Comparison of ENCODE assay signal across 16 cellular contexts in the genomic region with DNA sequence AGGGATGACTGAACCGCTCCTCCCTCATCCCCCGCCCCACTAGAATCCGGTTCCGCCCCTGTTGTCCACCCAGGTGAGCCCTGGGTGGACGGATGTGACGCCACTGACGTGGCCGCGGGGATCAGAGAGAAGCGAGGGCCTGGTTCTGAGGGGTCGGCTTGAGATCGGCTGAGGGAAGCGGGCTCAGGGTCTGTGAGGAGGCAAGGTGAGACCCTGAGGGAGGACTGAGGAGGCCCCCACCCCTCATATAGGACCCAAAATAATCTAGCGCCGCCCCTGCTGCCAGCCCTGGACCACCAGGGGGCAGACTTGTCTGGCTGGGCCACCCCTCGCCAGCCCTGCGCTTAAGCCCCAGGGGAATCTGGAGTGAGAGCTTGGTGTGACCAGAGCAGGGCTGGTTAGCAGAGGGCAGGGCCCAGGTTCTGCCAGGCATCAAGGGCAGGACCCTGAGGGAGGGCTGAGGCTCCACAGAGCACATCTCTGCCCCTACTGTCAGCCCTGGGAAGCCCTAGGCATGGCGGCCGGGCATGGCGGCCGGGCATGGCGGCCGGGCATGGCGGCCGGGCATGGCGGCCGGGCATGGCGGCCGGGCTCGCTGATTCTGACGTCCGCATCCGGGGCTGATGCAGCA. TPM values are rescaled to one million over a fixed set of nuclear protein-coding genes. Genes with fewer than 3 reads are reported as not detected.
DNase-seq lines count a peak whose midpoint lies in the region; FAIRE-seq and TF ChIP-seq lines count a peak whose summit lies in the region.
"Had no signal": no experiment of that assay in that cellular context is flagged by ENCODE, and none has a peak within 500 bp of the region (broad histone marks: within the 10 kb centered on the region; RNA-seq: fewer than 3 reads in every experiment).

A gene with protein sequence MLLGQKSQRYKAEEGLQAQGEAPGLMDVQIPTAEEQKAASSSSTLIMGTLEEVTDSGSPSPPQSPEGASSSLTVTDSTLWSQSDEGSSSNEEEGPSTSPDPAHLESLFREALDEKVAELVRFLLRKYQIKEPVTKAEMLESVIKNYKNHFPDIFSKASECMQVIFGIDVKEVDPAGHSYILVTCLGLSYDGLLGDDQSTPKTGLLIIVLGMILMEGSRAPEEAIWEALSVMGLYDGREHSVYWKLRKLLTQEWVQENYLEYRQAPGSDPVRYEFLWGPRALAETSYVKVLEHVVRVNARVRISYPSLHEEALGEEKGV (plus strand): TSS at position 103 of the 631 bp plus-strand sequence. CDS start 3,090 bp downstream, outside the sequence.

- TF ChIP-seq EP300 in H1 (IDR thresholded peaks at IDR 0.05; ENCODE audit: borderline replicate concordance in 1 of 2, low read depth in 2 of 2, low read length in 2 of 2): no peak

- H3K23ac ChIP-seq in H1 (ENCODE audit: insufficient read length): no peak within 1 kb of the TSS
- H3K23ac ChIP-seq in neuronal stem cell (ENCODE audit: low read depth, low read length, poor library complexity): no peak within 1 kb of the TSS

- H2AK5ac ChIP-seq in H1 (ENCODE audit: low read depth, low read length) (no peak within 1 kb of the TSS), neuronal stem cell (ENCODE audit: low read depth, low read length) (no peak within 1 kb of the TSS)

- H3K4ac ChIP-seq in H1 (replicated peaks; ENCODE audit: insufficient read length, low read depth, low read length): no peak within 1 kb of the TSS
- H3K4ac ChIP-seq in neuronal stem cell (ENCODE audit: low read length): no peak within 1 kb of the TSS

- H3K4me1 ChIP-seq in H1 (replicated peaks in 1 of 4; ENCODE audit: control insufficient read depth in 3 of 4, insufficient read depth in 4 of 4, low read length in 3 of 4): no peaks in the 10 kb centered on the region
- no peaks in the 10 kb centered on the region for H3K4me1 ChIP-seq in neuronal stem cell (ENCODE audit: control insufficient read depth in 2 of 2, insufficient read depth in 1 of 2, low read depth in 1 of 2, low read length in 2 of 2)
- H3K4me1 ChIP-seq in Karpas-422 (ENCODE audit: low read length): no peaks in the 10 kb centered on the region
- H3K4me1 ChIP-seq: adrenal gland; BLaER1 treated with 17β-estradiol and CSF1 and Interleukin-3, amounts not matched to agents 10 nM and 100 nM had no signal

- no peak for FAIRE-seq in H1 (lab: Jason Lieb, UNC)
- FAIRE-seq: keratinocyte had no signal

- H3K27me3 ChIP-seq in H1 (replicated peaks in 1 of 4; ENCODE audit: control insufficient read depth in 3 of 4, extremely low read depth in 1 of 4, insufficient read depth in 3 of 4, low read length in 3 of 4) (no peaks in the 10 kb centered on the region), neuronal stem cell (ENCODE audit: control insufficient read depth in 3 of 3, insufficient read depth in 3 of 3, low read depth in 1 of 3, low read length in 3 of 3) (peaks cover 0 to 10% (median 0%) of the 10 kb centered on the region in 3 experiments), Karpas-422 (ENCODE audit: low read length) (no peaks in the 10 kb centered on the region)
- H3K27me3 ChIP-seq: adrenal gland; BLaER1 treated with 17β-estradiol and CSF1 and Interleukin-3, amounts not matched to agents 10 nM and 100 nM; SJCRH30 had no signal

- H4K5ac ChIP-seq in H1 (ENCODE audit: insufficient read length, low read depth, low read length): no peak within 1 kb of the TSS

- no peaks in the 10 kb centered on the region for H3K79me1 ChIP-seq in H1 (ENCODE audit: low read depth, low read length)
- no peaks in the 10 kb centered on the region for H3K79me1 ChIP-seq in neuronal stem cell (ENCODE audit: low read depth, low read length)

- H3K9ac ChIP-seq in H1 (replicated peaks in 1 of 4; ENCODE audit: extremely low read depth in 1 of 4, low read depth in 3 of 4, low read length in 3 of 4) (no peak within 1 kb of the TSS), neuronal stem cell (ENCODE audit: low read depth, low read length, poor library complexity) (no peak within 1 kb of the TSS), Karpas-422 (ENCODE audit: low read length) (no peak within 1 kb of the TSS)
- H3K9ac ChIP-seq: BLaER1 treated with 17β-estradiol and CSF1 and Interleukin-3, amounts not matched to agents 10 nM and 100 nM had no signal

- H4K20me1 ChIP-seq in H1 (replicated peaks in 1 of 2; ENCODE audit: control insufficient read depth in 1 of 2, insufficient read depth in 2 of 2, low read length in 2 of 2) (no peaks in the 10 kb centered on the region), Karpas-422 (ENCODE audit: insufficient read depth, low read depth, low read length) (no peaks in the 10 kb centered on the region)
- H4K20me1 ChIP-seq: BLaER1 treated with 17β-estradiol and CSF1 and Interleukin-3, amounts not matched to agents 10 nM and 100 nM had no signal

- H3K9me3 ChIP-seq in H1 (ENCODE audit: insufficient read depth in 2 of 2, low read depth in 1 of 2, low read length in 1 of 2) (no peaks in the 10 kb centered on the region), neuronal stem cell (replicated peaks in 1 of 2; ENCODE audit: control insufficient read depth in 2 of 2, insufficient read depth in 1 of 2, low read depth in 1 of 2, low read length in 2 of 2) (no peaks in the 10 kb centered on the region), Karpas-422 (ENCODE audit: low read length) (no peaks in the 10 kb centered on the region)
- H3K9me3 ChIP-seq: adrenal gland, SJCRH30 had no signal

- POLR2A ChIA-PET in H1 (lab: Charles Lee; ENCODE audit: partially characterized antibody): no interaction called here

- no peak within 1 kb of the TSS for H2AFZ ChIP-seq in H1 (ENCODE audit: low read length)
- no peak within 1 kb of the TSS for H2AFZ ChIP-seq in neuronal stem cell (ENCODE audit: low read length)
- H2AFZ ChIP-seq in Karpas-422 (ENCODE audit: low read length): no peak within 1 kb of the TSS

- no peak within 1 kb of the TSS for H3K4me2 ChIP-seq in H1 (ENCODE audit: insufficient read depth in 1 of 2, low read depth in 2 of 2, low read length in 2 of 2)
- H3K4me2 ChIP-seq in neuronal stem cell (ENCODE audit: insufficient read depth, low read length, poor library complexity, severe bottlenecking): no peak within 1 kb of the TSS
- H3K4me2 ChIP-seq in Karpas-422 (ENCODE audit: low read depth, low read length, poor library complexity, severe bottlenecking): no peak within 1 kb of the TSS
- H3K4me2 ChIP-seq: BLaER1 treated with 17β-estradiol and CSF1 and Interleukin-3, amounts not matched to agents 10 nM and 100 nM had no signal

- 100% methylated on average over 4 of the region's 33 CpGs; no CpG with 5 or more reads in 1 of the 2 experiments for WGBS in H1 (ENCODE audit: extremely low coverage in 1 of 2, insufficient coverage in 1 of 2, insufficient read length in 1 of 2, insufficient replicate concordance in 2 of 2, low coverage in 1 of 2, low lambda C conversion rate in 2 of 2, missing lambda C conversion rate in 1 of 2), 2 experiments
- no CpG with 5 or more reads among the region's 33 CpGs for WGBS in neuronal stem cell (ENCODE audit: extremely low coverage in 2 of 2, insufficient read length in 2 of 2, insufficient replicate concordance in 1 of 2), 2 donors

- no peak within 1 kb of the TSS for H3K4me3 ChIP-seq in H1 (ENCODE audit: extremely low read depth in 1 of 4, insufficient read depth in 2 of 4, low read depth in 3 of 4, low read length in 4 of 4)
- H3K4me3 ChIP-seq in neuronal stem cell (ENCODE audit: low read length in 2 of 2): no peak within 1 kb of the TSS
- H3K4me3 ChIP-seq in Karpas-422 (ENCODE audit: low read length): no peak within 1 kb of the TSS
- H3K4me3 ChIP-seq: adrenal gland; BLaER1 treated with 17β-estradiol and CSF1 and Interleukin-3, amounts not matched to agents 10 nM and 100 nM; SJCRH30; skin epidermis had no signal

- CTCF ChIA-PET in H1 (lab: Charles Lee; ENCODE audit: partially characterized antibody): interaction anchor here (0.6 to 1.5 kb wide), 5 partner anchors 9 to 313 kb away, joined by 3 to 7 read pairs (median 4); no protein-coding TSS in a partner anchor

- H3K36me3 ChIP-seq in H1 (ENCODE audit: control insufficient read depth in 2 of 4, insufficient read depth in 4 of 4, low read length in 3 of 4) (no peaks in the 10 kb centered on the region), neuronal stem cell (replicated peaks in 1 of 2; ENCODE audit: control insufficient read depth in 2 of 2, insufficient read depth in 2 of 2, low read length in 2 of 2) (no peaks in the 10 kb centered on the region), Karpas-422 (ENCODE audit: insufficient read depth, low read length) (no peaks in the 10 kb centered on the region)
- H3K36me3 ChIP-seq: adrenal gland; BLaER1 treated with 17β-estradiol and CSF1 and Interleukin-3, amounts not matched to agents 10 nM and 100 nM; SJCRH30 had no signal

- H2BK5ac ChIP-seq in H1 (ENCODE audit: low read depth, low read length): no peak within 1 kb of the TSS
- H2BK5ac ChIP-seq in neuronal stem cell (ENCODE audit: low read length): no peak within 1 kb of the TSS

- H3K27ac ChIP-seq in H1 (ENCODE audit: low read depth, low read length) (no peak within 1 kb of the TSS), neuronal stem cell (replicated peaks; ENCODE audit: low read length) (no peak within 1 kb of the TSS), Karpas-422 (ENCODE audit: low read length) (no peak within 1 kb of the TSS)
- H3K27ac ChIP-seq: adrenal gland; BLaER1 treated with 17β-estradiol and CSF1 and Interleukin-3, amounts not matched to agents 10 nM and 100 nM; SJCRH30; skin epidermis had no signal

- no peaks in the 10 kb centered on the region for H3K9me2 ChIP-seq in Karpas-422 (replicated peaks; ENCODE audit: insufficient read depth, low read length)

- no peak within 1 kb of the TSS for H3K18ac ChIP-seq in H1 (ENCODE audit: extremely low read depth, low read length)
- H3K18ac ChIP-seq in neuronal stem cell (ENCODE audit: low read length): no peak within 1 kb of the TSS

- peak; percentile 53 to 64 (median 57) for TF ChIP-seq CTCF in H1 (IDR thresholded peaks at IDR 0.05; ENCODE audit: control extremely low read depth in 1 of 3, insufficient read depth in 1 of 3, low read depth in 1 of 3, low read length in 3 of 3)

- H3K14ac ChIP-seq in H1 (ENCODE audit: insufficient read length) (no peak within 1 kb of the TSS), neuronal stem cell (ENCODE audit: low read length) (no peak within 1 kb of the TSS)

- H3K23me2 ChIP-seq in H1 (ENCODE audit: low read depth, low read length): no peaks in the 10 kb centered on the region

- no peaks in the 10 kb centered on the region for H3K79me2 ChIP-seq in H1 (ENCODE audit: control insufficient read depth in 1 of 2, insufficient read depth in 2 of 2, low read length in 2 of 2)
- no peaks in the 10 kb centered on the region for H3K79me2 ChIP-seq in Karpas-422 (ENCODE audit: low read length)

- H4K91ac ChIP-seq in H1 (replicated peaks; ENCODE audit: insufficient read length, low read length) (no peak within 1 kb of the TSS), neuronal stem cell (ENCODE audit: low read depth, low read length, poor library complexity) (no peak within 1 kb of the TSS)

- H2BK15ac ChIP-seq in H1 (ENCODE audit: low read length) (no peak within 1 kb of the TSS), neuronal stem cell (ENCODE audit: low read length) (no peak within 1 kb of the TSS)

- peak; percentile 54 to 67 for TF ChIP-seq RAD21 in H1 (IDR thresholded peaks at IDR 0.05 in 1 of 2, conservative IDR thresholded peaks at IDR 0.05 in 1 of 2; ENCODE audit: low read depth in 2 of 2, low read length in 2 of 2)

- DNase-seq in stimulated activated CD4-positive, alpha-beta T cell treated with anti-CD3 and anti-CD28 coated beads, Interleukin-15, amount 100 ng/mL, for 24 hours: peak; percentile 8
- DNase-seq in stimulated activated CD4-positive, alpha-beta T cell treated with anti-CD3 and anti-CD28 coated beads, Interleukin-4, amount 100 ng/mL, for 1 hour: no peak
- DNase-seq in NCI-H146 treated with DMSO at 0.1 percent for 48 hours (lab: John Stamatoyannopoulos, UW; ENCODE audit: unreplicated experiment): peak; percentile 38
- DNase-seq in H1 (ENCODE audit: low read depth in 1 of 2, low spot score in 2 of 2): peak in 1 of 2 experiments; percentile 62
- no peak for DNase-seq in NAMALWA (ENCODE audit: low spot score)
- DNase-seq in neuronal stem cell (ENCODE audit: low spot score): no peak
- DNase-seq in Karpas-422: no peak
- no peak for DNase-seq in NCI-H446 (lab: John Stamatoyannopoulos, UW)
- DNase-seq: adrenal gland, foreskin fibroblast, SJCRH30 had no signal

- H2BK12ac ChIP-seq in H1 (ENCODE audit: low read depth, low read length) (no peak within 1 kb of the TSS), neuronal stem cell (ENCODE audit: low read length) (no peak within 1 kb of the TSS)

- no peak within 1 kb of the TSS for H3K56ac ChIP-seq in H1 (replicated peaks; ENCODE audit: insufficient read length, low read depth, low read length)

- TF ChIP-seq POLR2A in H1 (IDR thresholded peaks at IDR 0.05; ENCODE audit: control extremely low read depth in 1 of 2, low read depth in 2 of 2, low read length in 2 of 2): no peak

- H2BK20ac ChIP-seq in H1 (ENCODE audit: low read length): no peak within 1 kb of the TSS

- H4K8ac ChIP-seq in H1 (ENCODE audit: extremely low read depth, insufficient read depth, low read length) (no peak within 1 kb of the TSS), neuronal stem cell (ENCODE audit: low read depth, low read length) (no peak within 1 kb of the TSS)

- no peak within 1 kb of the TSS for H2BK120ac ChIP-seq in H1 (replicated peaks; ENCODE audit: low read depth, low read length)
- H2BK120ac ChIP-seq in neuronal stem cell (ENCODE audit: low read depth, low read length): no peak within 1 kb of the TSS

RNA-seq across cellular contexts. Expression of the gene that starts here (rescaled TPM):
- total RNA-seq in H1 (2021; fragmentation: NEBNext Ultra II Directional; extraction: Animal tissue kit (Norgen Biotek cat#: 25700)): not detected in 2 replicates
- not detected in 2 replicates for polyA plus RNA-seq in H1 (2011; rRNA removed)
- polyA plus RNA-seq in H1 (2011; cell fraction: cytosol; rRNA removed): not detected
- not detected for polyA plus RNA-seq in H1 (2011; cell fraction: nucleus; rRNA removed)
- 0.09 to 0.13 TPM in 2 of 4 replicates, not detected in the others for polyA plus RNA-seq in H1 (2012, experiment 1 of 2)
- not detected for polyA plus RNA-seq in H1 (2012, experiment 2 of 2)
- not detected for polyA plus RNA-seq in H1 (2013, experiment 1 of 2)
- polyA plus RNA-seq in H1 (2013, experiment 2 of 2): not detected
- polyA minus RNA-seq in H1 (2011; rRNA and poly(A)+ RNA removed): not detected in 2 replicates
- polyA minus RNA-seq in H1 (2011; cell fraction: cytosol; rRNA and poly(A)+ RNA removed): not detected
- not detected for polyA minus RNA-seq in H1 (2011; cell fraction: nucleus; rRNA and poly(A)+ RNA removed)
- polyA plus RNA-seq in neuronal stem cell (2013, experiment 1 of 2): not detected
- not detected for polyA plus RNA-seq in neuronal stem cell (2013, experiment 2 of 2)
- not detected in 2 replicates for total RNA-seq in Karpas-422 (2014; rRNA removed; shearing (Covaris generic); ENCODE audit: low replicate concordance)
- total RNA-seq: adrenal gland; dermis microvascular lymphatic vessel endothelial cell; naive thymus-derived CD4-positive, alpha-beta T cell; SJCRH30 had no signal
- polyA plus RNA-seq: adrenal gland; keratinocyte; naive thymus-derived CD4-positive, alpha-beta T cell had no signal

Comparison
In these comparisons a context has a peak if more than half of its experiments do, and no peak if none do; other contexts are left out.
1. DNase-seq: peak in stimulated activated CD4-positive, alpha-beta T cell treated with anti-CD3 and anti-CD28 coated beads, Interleukin-15, amount 100 ng/mL, for 24 hours (single experiment) and NCI-H146 treated with DMSO at 0.1 percent for 48 hours (single experiment); none in stimulated activated CD4-positive, alpha-beta T cell treated with anti-CD3 and anti-CD28 coated beads, Interleukin-4, amount 100 ng/mL, for 1 hour (single experiment), NAMALWA (single experiment), neuronal stem cell (single experiment), Karpas-422 (single experiment) and NCI-H446 (0 of 2).